In the genomic region with DNA sequence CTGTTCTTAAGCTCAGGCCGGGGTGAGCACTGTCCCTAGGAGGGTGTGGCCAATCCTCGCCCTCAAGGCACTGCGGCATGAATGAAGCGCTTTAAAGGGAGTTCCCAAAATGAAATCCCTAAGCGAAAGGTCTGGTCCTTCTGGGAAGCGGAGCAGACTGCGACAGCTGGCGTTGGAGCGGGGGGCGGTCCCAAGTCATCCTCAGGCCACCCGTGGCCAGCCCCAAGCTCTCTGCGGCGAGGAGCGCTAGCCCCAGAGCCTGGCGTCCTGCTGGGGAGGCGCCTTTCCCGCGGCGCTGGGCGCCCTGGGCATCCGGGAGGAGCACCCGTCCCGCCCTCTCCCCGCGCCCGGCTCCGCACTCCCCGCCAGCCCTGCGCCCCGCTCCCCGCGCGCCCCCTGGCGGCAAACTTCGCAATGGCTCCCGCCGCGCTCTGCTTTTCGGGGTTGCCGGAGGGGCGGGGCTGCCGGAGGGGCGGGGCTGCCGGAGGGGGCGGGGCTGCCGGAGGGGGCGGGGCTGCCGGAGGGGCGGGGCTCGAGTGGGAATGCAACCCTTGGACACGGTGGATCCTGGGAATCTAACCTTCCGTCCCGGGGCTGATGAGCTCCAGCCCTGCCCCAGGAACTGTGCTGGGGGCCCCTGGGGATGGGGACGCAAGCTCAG, we compare ENCODE assay signal across 8 cellular contexts. TPM values are rescaled to one million over a fixed set of nuclear protein-coding genes. Genes with fewer than 3 reads are reported as not detected.
DNase-seq lines count a peak whose midpoint lies in the region; ATAC-seq and TF ChIP-seq lines count a peak whose summit lies in the region.

No MANE protein-coding gene starts in this region.

- peak overlapping the region; percentile 90 for H3K27ac Mint-ChIP-seq in endodermal cell
- no peak overlapping the region for H3K27ac Mint-ChIP-seq in mesothelial cell of epicardium

- CTCF ChIA-PET in AG04450 (lab: Charles Lee), result interaction anchor here (0.6 to 2.6 kb wide), 51 partner anchors 10 to 517 kb away, joined by 3 to 90 read pairs (median 4); a partner anchor contains a TSS

- peak overlapping the region; percentile 70 for H3K4me3 Mint-ChIP-seq in endodermal cell
- H3K4me3 Mint-ChIP-seq in mesothelial cell of epicardium, result peak overlapping the region; percentile 74

- H3K36me3 Mint-ChIP-seq in endodermal cell (ENCODE audit: low read depth), result no peaks in the 10 kb centered on the region
- H3K36me3 Mint-ChIP-seq in mesothelial cell of epicardium, result no peaks in the 10 kb centered on the region

- H3K27ac ChIP-seq in AG04450 (ENCODE audit: low read depth, low read length), result peak overlapping the region; percentile 11
- H3K27ac ChIP-seq in endodermal cell (ENCODE audit: low read depth, low read length), result no peak overlapping the region

- no peaks in the 10 kb centered on the region for H3K36me3 ChIP-seq in endodermal cell (ENCODE audit: control insufficient read depth, insufficient read depth, low read length)

- H3K9me3 ChIP-seq in AG04450 (ENCODE audit: control insufficient read depth, insufficient read depth, low read length), result no peaks in the 10 kb centered on the region; the same call in 1 of the 2 replicates
- no peaks in the 10 kb centered on the region for H3K9me3 ChIP-seq in endodermal cell (ENCODE audit: control insufficient read depth, low read length)

- H3K9me3 Mint-ChIP-seq in endodermal cell (peaks cover 9% of the 10 kb centered on the region), mesothelial cell of epicardium (peaks cover 7% of the 10 kb centered on the region)

- DNase-seq in AG04450 (ENCODE audit: low read depth, low spot score) (peak; percentile 21), HK-2 (ENCODE audit: unreplicated experiment) (peak; percentile 99), NOMO-1 (lab: John Stamatoyannopoulos, UW; ENCODE audit: unreplicated experiment in 2 of 2) (peak; percentile 53 to 91), endodermal cell (peak; percentile 99), mesothelial cell of epicardium (ENCODE audit: low spot score in 2 of 2, unreplicated experiment in 2 of 2) (peak; percentile 97 to 99)
- peak; percentile 83 to 98 (median 98) for DNase-seq in activated CD8-positive, alpha-beta memory T cell treated with anti-CD3 and anti-CD28 coated beads for 48 hours (ENCODE audit: low read depth in 2 of 3, low spot score in 2 of 3)
- peak; percentile 78 to 79 for DNase-seq in stimulated activated CD8-positive, alpha-beta memory T cell treated with anti-CD3 and anti-CD28 coated beads, Interleukin-15, amount 100 ng/mL, for 4 hours (ENCODE audit: low read depth in 2 of 2)

- H3K4me3 ChIP-seq in AG04450 (ENCODE audit: low read depth, low read length), result peak overlapping the region; percentile 77
- H3K4me3 ChIP-seq in endodermal cell (ENCODE audit: low read length), result peak overlapping the region; percentile 81

- no peak overlapping the region for H3K9ac ChIP-seq in endodermal cell (ENCODE audit: extremely low read depth, low read length, poor library complexity, severe bottlenecking)

- no peaks in the 10 kb centered on the region for H3K4me1 ChIP-seq in endodermal cell (ENCODE audit: control insufficient read depth, insufficient read depth, low read length)

- H3K27me3 ChIP-seq in AG04450 (ENCODE audit: control insufficient read depth, insufficient read depth, low read length) (no peaks in the 10 kb centered on the region), endodermal cell (ENCODE audit: control insufficient read depth, insufficient read depth, low read length, poor library complexity, severe bottlenecking) (peaks cover 17% of the 10 kb centered on the region)

- TF ChIP-seq CTCF in AG04450 (IDR thresholded peaks at IDR 0.05; ENCODE audit: low read depth, low read length) (peak; percentile 58), endodermal cell (conservative IDR thresholded peaks at IDR 0.05) (peak; percentile 93), mesothelial cell of epicardium (IDR thresholded peaks at IDR 0.05; ENCODE audit: unreplicated experiment) (peak; percentile 98)

- 0% methylated on average over 16 to 52 of the region's 54 CpGs for WGBS in endodermal cell (ENCODE audit: insufficient coverage in 1 of 2, insufficient read length in 1 of 2), 2 experiments

- peaks cover 5% of the 10 kb centered on the region for H3K4me1 Mint-ChIP-seq in endodermal cell
- H3K4me1 Mint-ChIP-seq in mesothelial cell of epicardium, result peaks cover 12% of the 10 kb centered on the region

- peak; percentile 78 for ATAC-seq in GM18909 (IDR thresholded peaks at IDR 0.05; ENCODE audit: poor library complexity, unreplicated experiment)

- POLR2A ChIA-PET in AG04450 (lab: Yijun Ruan, JAX), result interaction anchor here (0.5 to 1.1 kb wide), 3 partner anchors 58 to 136 kb away, joined by 3 to 4 read pairs (median 3); no protein-coding TSS in a partner anchor

- H3K27me3 Mint-ChIP-seq in endodermal cell (ENCODE audit: insufficient read depth) (peaks cover 29% of the 10 kb centered on the region), mesothelial cell of epicardium (ENCODE audit: low read depth) (peaks cover 20% of the 10 kb centered on the region)

RNA-seq across cellular contexts. Expression of a gene that starts 25.4 kb away (rescaled TPM):
- polyA plus RNA-seq in AG04450 (2011; rRNA removed), result 1.6 and 2.5 TPM in 2 replicates
- 3.1 and 4.5 TPM in 2 replicates for polyA minus RNA-seq in AG04450 (2011; rRNA and poly(A)+ RNA removed)
- total RNA-seq in endodermal cell (1 to 10 TPM; 7.7 to 8.4 TPM), mesothelial cell of epicardium (5.8 to 6.7 TPM (median 6.2 TPM) in 3 replicates)
- 2.4 TPM for polyA plus RNA-seq in endodermal cell (2013, experiment 1 of 2)
- 2.6 TPM for polyA plus RNA-seq in endodermal cell (2013, experiment 2 of 2)

RNA-seq across cellular contexts. Expression of a gene that starts 30.8 kb away (rescaled TPM):
- polyA plus RNA-seq in AG04450 (2011; rRNA removed), result 104 and 129 TPM in 2 replicates
- polyA minus RNA-seq in AG04450 (2011; rRNA and poly(A)+ RNA removed), result 162 and 248 TPM in 2 replicates
- 100 to 1,000 TPM; 133 to 152 TPM for total RNA-seq in endodermal cell
- polyA plus RNA-seq in endodermal cell (2013, experiment 1 of 2), result 103 TPM
- 95.5 TPM for polyA plus RNA-seq in endodermal cell (2013, experiment 2 of 2)
- 116 to 122 TPM (median 117 TPM) in 3 replicates for total RNA-seq in mesothelial cell of epicardium

RNA-seq across cellular contexts. Expression of a gene that starts 38.7 kb away (rescaled TPM):
- 4.2 and 4.3 TPM in 2 replicates for polyA plus RNA-seq in AG04450 (2011; rRNA removed)
- polyA minus RNA-seq in AG04450 (2011; rRNA and poly(A)+ RNA removed), result 5.1 and 6.0 TPM in 2 replicates
- total RNA-seq in endodermal cell (10 to 100 TPM; 38.9 to 43.1 TPM), mesothelial cell of epicardium (28.3 to 29.2 TPM (median 28.4 TPM) in 3 replicates)
- 13.9 TPM for polyA plus RNA-seq in endodermal cell (2013, experiment 1 of 2)
- polyA plus RNA-seq in endodermal cell (2013, experiment 2 of 2), result 15.1 TPM

Comparison
In these comparisons a context has a peak if more than half of its experiments do, and no peak if none do; other contexts are left out.
1. DNase-seq: peak in every context shown above with its lines; median percentile 99 in HK-2; 99 in endodermal cell; 98 in activated CD8-positive, alpha-beta memory T cell treated with anti-CD3 and anti-CD28 coated beads for 48 hours; 98 in mesothelial cell of epicardium; 78 in stimulated activated CD8-positive, alpha-beta memory T cell treated with anti-CD3 and anti-CD28 coated beads, Interleukin-15, amount 100 ng/mL, for 4 hours; 72 in NOMO-1; 21 in AG04450.